In the genomic region with DNA sequence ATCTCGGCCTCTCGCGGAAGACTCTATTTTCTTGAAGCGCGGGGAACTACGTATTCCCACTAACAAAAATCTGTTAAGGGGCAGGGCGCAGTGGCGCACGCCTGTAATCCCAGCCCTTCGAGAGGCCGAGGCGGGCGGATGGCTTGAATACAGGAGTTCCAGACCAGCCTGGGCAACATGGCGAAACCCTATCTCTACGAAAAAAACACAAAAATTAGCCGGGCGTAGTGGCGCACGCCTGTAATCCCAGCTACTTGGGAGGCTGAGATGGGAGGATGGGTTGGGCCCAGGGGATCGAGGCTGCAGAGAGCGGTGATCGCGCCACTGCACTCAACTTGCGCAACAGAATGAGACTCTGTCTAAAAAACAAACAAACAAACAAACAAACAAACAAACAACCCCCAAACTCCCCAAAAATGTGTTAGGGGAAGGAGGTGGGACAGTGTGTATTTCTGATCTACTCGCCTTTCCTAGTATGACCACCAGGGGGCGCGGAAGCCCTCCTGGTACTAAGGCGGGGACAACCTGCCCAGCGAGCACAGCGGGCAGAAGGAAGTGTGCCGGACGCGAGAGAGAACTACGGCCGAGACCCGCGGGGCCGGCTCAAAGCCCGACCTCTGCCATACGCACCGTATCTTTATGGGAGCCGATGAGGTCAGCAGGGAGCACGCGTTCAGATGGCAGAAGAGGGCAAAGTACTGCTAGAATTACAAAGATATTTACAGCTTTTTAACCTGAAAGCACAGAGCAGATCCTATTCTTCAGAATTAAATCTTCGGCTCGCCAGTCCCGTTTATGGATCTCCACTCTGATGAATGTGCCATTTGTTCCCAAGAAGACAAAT, we compare ENCODE assay signal across 1 cellular context.
TF ChIP-seq lines count a peak whose summit lies in the region.

No MANE protein-coding gene starts in this region.

TF ChIP-seq in GM12878, 131 proteins besides CTCF, POLR2A, EP300 and RAD21 (continued from another document and continues in another):
- TF ChIP-seq, protein P1, sequence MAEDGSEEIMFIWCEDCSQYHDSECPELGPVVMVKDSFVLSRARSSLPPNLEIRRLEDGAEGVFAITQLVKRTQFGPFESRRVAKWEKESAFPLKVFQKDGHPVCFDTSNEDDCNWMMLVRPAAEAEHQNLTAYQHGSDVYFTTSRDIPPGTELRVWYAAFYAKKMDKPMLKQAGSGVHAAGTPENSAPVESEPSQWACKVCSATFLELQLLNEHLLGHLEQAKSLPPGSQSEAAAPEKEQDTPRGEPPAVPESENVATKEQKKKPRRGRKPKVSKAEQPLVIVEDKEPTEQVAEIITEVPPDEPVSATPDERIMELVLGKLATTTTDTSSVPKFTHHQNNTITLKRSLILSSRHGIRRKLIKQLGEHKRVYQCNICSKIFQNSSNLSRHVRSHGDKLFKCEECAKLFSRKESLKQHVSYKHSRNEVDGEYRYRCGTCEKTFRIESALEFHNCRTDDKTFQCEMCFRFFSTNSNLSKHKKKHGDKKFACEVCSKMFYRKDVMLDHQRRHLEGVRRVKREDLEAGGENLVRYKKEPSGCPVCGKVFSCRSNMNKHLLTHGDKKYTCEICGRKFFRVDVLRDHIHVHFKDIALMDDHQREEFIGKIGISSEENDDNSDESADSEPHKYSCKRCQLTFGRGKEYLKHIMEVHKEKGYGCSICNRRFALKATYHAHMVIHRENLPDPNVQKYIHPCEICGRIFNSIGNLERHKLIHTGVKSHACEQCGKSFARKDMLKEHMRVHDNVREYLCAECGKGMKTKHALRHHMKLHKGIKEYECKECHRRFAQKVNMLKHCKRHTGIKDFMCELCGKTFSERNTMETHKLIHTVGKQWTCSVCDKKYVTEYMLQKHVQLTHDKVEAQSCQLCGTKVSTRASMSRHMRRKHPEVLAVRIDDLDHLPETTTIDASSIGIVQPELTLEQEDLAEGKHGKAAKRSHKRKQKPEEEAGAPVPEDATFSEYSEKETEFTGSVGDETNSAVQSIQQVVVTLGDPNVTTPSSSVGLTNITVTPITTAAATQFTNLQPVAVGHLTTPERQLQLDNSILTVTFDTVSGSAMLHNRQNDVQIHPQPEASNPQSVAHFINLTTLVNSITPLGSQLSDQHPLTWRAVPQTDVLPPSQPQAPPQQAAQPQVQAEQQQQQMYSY (CRISPR knock-in tag; IDR thresholded peaks at IDR 0.05) = no peak
- TF ChIP-seq YY1 (IDR thresholded peaks at IDR 0.05; ENCODE audit: low read depth, low read length) (peak; percentile 54; the same call in 1 of the 2 replicates), CHD4 (IDR thresholded peaks at IDR 0.05) (no peak), KLF5 (IDR thresholded peaks at IDR 0.05; ENCODE audit: partially characterized antibody) (peak; percentile 42), ZNF274 (IDR thresholded peaks at IDR 0.05; ENCODE audit: insufficient read depth, insufficient read length) (no peak), ZNF24 (IDR thresholded peaks at IDR 0.05) (no peak), SMC3 (IDR thresholded peaks at IDR 0.05; ENCODE audit: borderline replicate concordance, low read length) (peak; percentile 89), PAX5 (IDR thresholded peaks at IDR 0.05; ENCODE audit: borderline replicate concordance, low read depth, low read length) (no peak), RCOR1 (conservative IDR thresholded peaks at IDR 0.05; ENCODE audit: low read depth, low read length) (no peak), SPI1 (IDR thresholded peaks at IDR 0.05; ENCODE audit: borderline replicate concordance, insufficient read depth, low read depth, low read length) (no peak; the same call in 1 of the 2 replicates), ETV6 (conservative IDR thresholded peaks at IDR 0.05 in 1 of 2, IDR thresholded peaks at IDR 0.05 in 1 of 2; ENCODE audit: borderline replicate concordance in 1 of 2, low read depth in 1 of 2) (0 out of 4 replicates have a peak, but pooled peaks of 1 of the 2 experiments have one; percentile 17), SRF (IDR thresholded peaks at IDR 0.05; ENCODE audit: low read depth in 2 of 2, low read length in 2 of 2) (no peak), POU2F2 (IDR thresholded peaks at IDR 0.05; ENCODE audit: borderline replicate concordance, low read depth, low read length) (no peak), HDAC2 (IDR thresholded peaks at IDR 0.05) (no peak), RBBP5 (conservative IDR thresholded peaks at IDR 0.05) (no peak), SMARCA5 (IDR thresholded peaks at IDR 0.05) (no peak; the same call in 1 of the 2 replicates), SIN3A (IDR thresholded peaks at IDR 0.05; ENCODE audit: low read depth, low read length) (no peak), GATAD2B (conservative IDR thresholded peaks at IDR 0.05; ENCODE audit: low read depth) (peak; percentile 64; the same call in 1 of the 2 replicates), SP1 (IDR thresholded peaks at IDR 0.05; ENCODE audit: low read depth, low read length) (no peak), HDAC6 (IDR thresholded peaks at IDR 0.05; ENCODE audit: unreplicated experiment) (no peak), SUZ12 (IDR thresholded peaks at IDR 0.05; ENCODE audit: unreplicated experiment) (no peak)
- TF ChIP-seq, protein P2, sequence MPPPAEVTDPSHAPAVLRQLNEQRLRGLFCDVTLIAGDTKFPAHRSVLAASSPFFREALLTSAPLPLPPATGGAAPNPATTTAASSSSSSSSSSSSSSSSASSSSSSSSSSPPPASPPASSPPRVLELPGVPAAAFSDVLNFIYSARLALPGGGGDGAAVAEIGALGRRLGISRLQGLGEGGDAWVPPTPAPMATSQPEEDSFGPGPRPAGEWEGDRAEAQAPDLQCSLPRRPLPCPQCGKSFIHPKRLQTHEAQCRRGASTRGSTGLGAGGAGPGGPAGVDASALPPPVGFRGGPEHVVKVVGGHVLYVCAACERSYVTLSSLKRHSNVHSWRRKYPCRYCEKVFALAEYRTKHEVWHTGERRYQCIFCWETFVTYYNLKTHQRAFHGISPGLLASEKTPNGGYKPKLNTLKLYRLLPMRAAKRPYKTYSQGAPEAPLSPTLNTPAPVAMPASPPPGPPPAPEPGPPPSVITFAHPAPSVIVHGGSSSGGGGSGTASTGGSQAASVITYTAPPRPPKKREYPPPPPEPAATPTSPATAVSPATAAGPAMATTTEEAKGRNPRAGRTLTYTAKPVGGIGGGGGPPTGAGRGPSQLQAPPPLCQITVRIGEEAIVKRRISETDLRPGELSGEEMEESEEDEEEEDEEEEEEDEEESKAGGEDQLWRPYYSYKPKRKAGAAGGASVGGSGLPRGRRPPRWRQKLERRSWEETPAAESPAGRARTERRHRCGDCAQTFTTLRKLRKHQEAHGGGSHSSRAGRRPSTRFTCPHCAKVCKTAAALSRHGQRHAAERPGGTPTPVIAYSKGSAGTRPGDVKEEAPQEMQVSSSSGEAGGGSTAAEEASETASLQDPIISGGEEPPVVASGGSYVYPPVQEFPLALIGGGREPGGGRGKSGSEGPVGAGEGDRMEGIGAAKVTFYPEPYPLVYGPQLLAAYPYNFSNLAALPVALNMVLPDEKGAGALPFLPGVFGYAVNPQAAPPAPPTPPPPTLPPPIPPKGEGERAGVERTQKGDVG (CRISPR knock-in tag; IDR thresholded peaks at IDR 0.05) = no peak
- TF ChIP-seq, protein P3, sequence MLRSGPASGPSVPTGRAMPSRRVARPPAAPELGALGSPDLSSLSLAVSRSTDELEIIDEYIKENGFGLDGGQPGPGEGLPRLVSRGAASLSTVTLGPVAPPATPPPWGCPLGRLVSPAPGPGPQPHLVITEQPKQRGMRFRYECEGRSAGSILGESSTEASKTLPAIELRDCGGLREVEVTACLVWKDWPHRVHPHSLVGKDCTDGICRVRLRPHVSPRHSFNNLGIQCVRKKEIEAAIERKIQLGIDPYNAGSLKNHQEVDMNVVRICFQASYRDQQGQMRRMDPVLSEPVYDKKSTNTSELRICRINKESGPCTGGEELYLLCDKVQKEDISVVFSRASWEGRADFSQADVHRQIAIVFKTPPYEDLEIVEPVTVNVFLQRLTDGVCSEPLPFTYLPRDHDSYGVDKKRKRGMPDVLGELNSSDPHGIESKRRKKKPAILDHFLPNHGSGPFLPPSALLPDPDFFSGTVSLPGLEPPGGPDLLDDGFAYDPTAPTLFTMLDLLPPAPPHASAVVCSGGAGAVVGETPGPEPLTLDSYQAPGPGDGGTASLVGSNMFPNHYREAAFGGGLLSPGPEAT (IDR thresholded peaks at IDR 0.05; ENCODE audit: low read depth) = no peak
- TF ChIP-seq, protein P4, sequence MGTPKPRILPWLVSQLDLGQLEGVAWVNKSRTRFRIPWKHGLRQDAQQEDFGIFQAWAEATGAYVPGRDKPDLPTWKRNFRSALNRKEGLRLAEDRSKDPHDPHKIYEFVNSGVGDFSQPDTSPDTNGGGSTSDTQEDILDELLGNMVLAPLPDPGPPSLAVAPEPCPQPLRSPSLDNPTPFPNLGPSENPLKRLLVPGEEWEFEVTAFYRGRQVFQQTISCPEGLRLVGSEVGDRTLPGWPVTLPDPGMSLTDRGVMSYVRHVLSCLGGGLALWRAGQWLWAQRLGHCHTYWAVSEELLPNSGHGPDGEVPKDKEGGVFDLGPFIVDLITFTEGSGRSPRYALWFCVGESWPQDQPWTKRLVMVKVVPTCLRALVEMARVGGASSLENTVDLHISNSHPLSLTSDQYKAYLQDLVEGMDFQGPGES (IDR thresholded peaks at IDR 0.05) = no peak
- TF ChIP-seq, protein P5, sequence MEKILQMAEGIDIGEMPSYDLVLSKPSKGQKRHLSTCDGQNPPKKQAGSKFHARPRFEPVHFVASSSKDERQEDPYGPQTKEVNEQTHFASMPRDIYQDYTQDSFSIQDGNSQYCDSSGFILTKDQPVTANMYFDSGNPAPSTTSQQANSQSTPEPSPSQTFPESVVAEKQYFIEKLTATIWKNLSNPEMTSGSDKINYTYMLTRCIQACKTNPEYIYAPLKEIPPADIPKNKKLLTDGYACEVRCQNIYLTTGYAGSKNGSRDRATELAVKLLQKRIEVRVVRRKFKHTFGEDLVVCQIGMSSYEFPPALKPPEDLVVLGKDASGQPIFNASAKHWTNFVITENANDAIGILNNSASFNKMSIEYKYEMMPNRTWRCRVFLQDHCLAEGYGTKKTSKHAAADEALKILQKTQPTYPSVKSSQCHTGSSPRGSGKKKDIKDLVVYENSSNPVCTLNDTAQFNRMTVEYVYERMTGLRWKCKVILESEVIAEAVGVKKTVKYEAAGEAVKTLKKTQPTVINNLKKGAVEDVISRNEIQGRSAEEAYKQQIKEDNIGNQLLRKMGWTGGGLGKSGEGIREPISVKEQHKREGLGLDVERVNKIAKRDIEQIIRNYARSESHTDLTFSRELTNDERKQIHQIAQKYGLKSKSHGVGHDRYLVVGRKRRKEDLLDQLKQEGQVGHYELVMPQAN (conservative IDR thresholded peaks at IDR 0.05) = no peak
- TF ChIP-seq, protein P6, sequence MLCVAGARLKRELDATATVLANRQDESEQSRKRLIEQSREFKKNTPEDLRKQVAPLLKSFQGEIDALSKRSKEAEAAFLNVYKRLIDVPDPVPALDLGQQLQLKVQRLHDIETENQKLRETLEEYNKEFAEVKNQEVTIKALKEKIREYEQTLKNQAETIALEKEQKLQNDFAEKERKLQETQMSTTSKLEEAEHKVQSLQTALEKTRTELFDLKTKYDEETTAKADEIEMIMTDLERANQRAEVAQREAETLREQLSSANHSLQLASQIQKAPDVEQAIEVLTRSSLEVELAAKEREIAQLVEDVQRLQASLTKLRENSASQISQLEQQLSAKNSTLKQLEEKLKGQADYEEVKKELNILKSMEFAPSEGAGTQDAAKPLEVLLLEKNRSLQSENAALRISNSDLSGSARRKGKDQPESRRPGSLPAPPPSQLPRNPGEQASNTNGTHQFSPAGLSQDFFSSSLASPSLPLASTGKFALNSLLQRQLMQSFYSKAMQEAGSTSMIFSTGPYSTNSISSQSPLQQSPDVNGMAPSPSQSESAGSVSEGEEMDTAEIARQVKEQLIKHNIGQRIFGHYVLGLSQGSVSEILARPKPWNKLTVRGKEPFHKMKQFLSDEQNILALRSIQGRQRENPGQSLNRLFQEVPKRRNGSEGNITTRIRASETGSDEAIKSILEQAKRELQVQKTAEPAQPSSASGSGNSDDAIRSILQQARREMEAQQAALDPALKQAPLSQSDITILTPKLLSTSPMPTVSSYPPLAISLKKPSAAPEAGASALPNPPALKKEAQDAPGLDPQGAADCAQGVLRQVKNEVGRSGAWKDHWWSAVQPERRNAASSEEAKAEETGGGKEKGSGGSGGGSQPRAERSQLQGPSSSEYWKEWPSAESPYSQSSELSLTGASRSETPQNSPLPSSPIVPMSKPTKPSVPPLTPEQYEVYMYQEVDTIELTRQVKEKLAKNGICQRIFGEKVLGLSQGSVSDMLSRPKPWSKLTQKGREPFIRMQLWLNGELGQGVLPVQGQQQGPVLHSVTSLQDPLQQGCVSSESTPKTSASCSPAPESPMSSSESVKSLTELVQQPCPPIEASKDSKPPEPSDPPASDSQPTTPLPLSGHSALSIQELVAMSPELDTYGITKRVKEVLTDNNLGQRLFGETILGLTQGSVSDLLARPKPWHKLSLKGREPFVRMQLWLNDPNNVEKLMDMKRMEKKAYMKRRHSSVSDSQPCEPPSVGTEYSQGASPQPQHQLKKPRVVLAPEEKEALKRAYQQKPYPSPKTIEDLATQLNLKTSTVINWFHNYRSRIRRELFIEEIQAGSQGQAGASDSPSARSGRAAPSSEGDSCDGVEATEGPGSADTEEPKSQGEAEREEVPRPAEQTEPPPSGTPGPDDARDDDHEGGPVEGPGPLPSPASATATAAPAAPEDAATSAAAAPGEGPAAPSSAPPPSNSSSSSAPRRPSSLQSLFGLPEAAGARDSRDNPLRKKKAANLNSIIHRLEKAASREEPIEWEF (IDR thresholded peaks at IDR 0.05; ENCODE audit: insufficient replicate concordance, low read depth, low read length) = no peak
- TF ChIP-seq, protein P7, sequence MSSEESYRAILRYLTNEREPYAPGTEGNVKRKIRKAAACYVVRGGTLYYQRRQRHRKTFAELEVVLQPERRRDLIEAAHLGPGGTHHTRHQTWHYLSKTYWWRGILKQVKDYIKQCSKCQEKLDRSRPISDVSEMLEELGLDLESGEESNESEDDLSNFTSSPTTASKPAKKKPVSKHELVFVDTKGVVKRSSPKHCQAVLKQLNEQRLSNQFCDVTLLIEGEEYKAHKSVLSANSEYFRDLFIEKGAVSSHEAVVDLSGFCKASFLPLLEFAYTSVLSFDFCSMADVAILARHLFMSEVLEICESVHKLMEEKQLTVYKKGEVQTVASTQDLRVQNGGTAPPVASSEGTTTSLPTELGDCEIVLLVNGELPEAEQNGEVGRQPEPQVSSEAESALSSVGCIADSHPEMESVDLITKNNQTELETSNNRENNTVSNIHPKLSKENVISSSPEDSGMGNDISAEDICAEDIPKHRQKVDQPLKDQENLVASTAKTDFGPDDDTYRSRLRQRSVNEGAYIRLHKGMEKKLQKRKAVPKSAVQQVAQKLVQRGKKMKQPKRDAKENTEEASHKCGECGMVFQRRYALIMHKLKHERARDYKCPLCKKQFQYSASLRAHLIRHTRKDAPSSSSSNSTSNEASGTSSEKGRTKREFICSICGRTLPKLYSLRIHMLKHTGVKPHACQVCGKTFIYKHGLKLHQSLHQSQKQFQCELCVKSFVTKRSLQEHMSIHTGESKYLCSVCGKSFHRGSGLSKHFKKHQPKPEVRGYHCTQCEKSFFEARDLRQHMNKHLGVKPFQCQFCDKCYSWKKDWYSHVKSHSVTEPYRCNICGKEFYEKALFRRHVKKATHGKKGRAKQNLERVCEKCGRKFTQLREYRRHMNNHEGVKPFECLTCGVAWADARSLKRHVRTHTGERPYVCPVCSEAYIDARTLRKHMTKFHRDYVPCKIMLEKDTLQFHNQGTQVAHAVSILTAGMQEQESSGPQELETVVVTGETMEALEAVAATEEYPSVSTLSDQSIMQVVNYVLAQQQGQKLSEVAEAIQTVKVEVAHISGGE (CRISPR knock-in tag; IDR thresholded peaks at IDR 0.05) = no peak
- TF ChIP-seq, protein P8, sequence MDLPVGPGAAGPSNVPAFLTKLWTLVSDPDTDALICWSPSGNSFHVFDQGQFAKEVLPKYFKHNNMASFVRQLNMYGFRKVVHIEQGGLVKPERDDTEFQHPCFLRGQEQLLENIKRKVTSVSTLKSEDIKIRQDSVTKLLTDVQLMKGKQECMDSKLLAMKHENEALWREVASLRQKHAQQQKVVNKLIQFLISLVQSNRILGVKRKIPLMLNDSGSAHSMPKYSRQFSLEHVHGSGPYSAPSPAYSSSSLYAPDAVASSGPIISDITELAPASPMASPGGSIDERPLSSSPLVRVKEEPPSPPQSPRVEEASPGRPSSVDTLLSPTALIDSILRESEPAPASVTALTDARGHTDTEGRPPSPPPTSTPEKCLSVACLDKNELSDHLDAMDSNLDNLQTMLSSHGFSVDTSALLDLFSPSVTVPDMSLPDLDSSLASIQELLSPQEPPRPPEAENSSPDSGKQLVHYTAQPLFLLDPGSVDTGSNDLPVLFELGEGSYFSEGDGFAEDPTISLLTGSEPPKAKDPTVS (IDR thresholded peaks at IDR 0.05; ENCODE audit: low read depth, low read length) = no peak
